ENCODE assay signal across 9 cellular contexts in the genomic region with DNA sequence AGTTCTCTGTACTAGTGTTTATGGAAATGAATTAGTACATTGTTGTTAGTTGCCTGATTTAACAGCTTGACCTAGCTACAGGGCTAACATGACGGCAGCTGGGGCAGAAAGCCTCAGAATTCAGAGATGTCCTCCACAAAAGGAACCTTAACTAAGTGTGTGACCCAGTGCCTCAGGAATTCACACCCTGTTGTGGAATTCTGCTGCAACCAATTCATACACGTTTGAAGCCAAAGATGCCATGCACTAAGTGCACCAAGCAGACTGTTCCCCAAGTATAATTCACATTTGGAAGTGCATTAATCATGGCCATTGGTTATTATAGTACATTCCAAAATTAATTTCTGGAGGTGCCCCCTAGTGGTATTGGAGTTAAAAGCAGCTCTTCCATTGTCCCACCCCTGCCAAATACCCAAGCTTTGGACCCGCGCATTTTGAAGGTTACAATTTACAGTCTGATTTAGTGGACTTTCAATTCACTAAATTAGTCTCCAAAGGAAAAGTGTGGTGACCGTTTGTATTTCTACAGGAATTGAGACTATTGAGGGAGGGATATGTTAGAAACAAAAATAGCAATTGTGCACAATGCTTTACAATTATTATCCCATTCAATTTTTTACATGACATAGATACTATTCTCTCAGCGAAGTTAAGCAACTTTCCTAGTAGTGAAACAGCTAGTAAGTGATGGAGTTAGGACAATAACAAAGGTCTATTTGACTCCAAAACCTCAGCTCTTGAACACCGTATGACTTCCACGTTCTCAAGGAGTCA.
DNase-seq lines count a peak whose midpoint lies in the region; ATAC-seq and TF ChIP-seq lines count a peak whose summit lies in the region.
"Had no signal": no experiment of that assay in that cellular context is flagged by ENCODE, and none has a peak within 500 bp of the region (broad histone marks: within the 10 kb centered on the region; RNA-seq: fewer than 3 reads in every experiment).

No MANE protein-coding gene starts in this region.

- no peaks in the 10 kb centered on the region for H4K20me1 ChIP-seq in osteoblast (ENCODE audit: insufficient read depth, low read length)
- H4K20me1 ChIP-seq: BLaER1 had no signal

- H3K36me3 ChIP-seq in osteoblast (ENCODE audit: insufficient read depth, low read length): no peaks in the 10 kb centered on the region
- H3K36me3 ChIP-seq: BLaER1 had no signal

- no peaks in the 10 kb centered on the region for H3K79me2 ChIP-seq in osteoblast (ENCODE audit: insufficient read depth, low read length)

- no peaks in the 10 kb centered on the region for H3K4me1 ChIP-seq in osteoblast (ENCODE audit: insufficient read depth, low read length)
- H3K4me1 ChIP-seq: BLaER1 had no signal

- H3K27me3 ChIP-seq in osteoblast (ENCODE audit: insufficient read depth, low read length): no peaks in the 10 kb centered on the region
- H3K27me3 ChIP-seq: BLaER1 had no signal

- H3K9me3 Mint-ChIP-seq in chondrocyte (ENCODE audit: low read depth): peaks cover 27% of the 10 kb centered on the region

- no peak overlapping the region for H3K4me2 ChIP-seq in osteoblast (ENCODE audit: insufficient read depth, low read length)
- H3K4me2 ChIP-seq: BLaER1 had no signal

- no peak overlapping the region for H3K27ac Mint-ChIP-seq in chondrocyte (ENCODE audit: unreplicated experiment)

- H3K4me3 ChIP-seq in osteoblast (ENCODE audit: insufficient read depth, low read length): no peak overlapping the region
- H3K4me3 ChIP-seq: BLaER1 had no signal

- no peak for ATAC-seq in HG02885 (IDR thresholded peaks at IDR 0.05; ENCODE audit: poor library complexity, unreplicated experiment)
- ATAC-seq in stimulated activated naive CD8-positive, alpha-beta T cell treated with anti-CD3 and anti-CD28 coated beads, Interleukin-15, Interleukin-2, amounts not matched to agents 100 U/mL and 50 U/mL, for 24 hours: no peak

- H2AFZ ChIP-seq in osteoblast (ENCODE audit: low read length): no peak overlapping the region

- DNase-seq in NCI-H1694 treated with DMSO at 0.1 percent for 48 hours (lab: John Stamatoyannopoulos, UW): peak; percentile 22
- no peak for DNase-seq in NCI-H1694 (lab: John Stamatoyannopoulos, UW)
- no peak for DNase-seq in chondrocyte (ENCODE audit: low spot score)
- DNase-seq in osteoblast (ENCODE audit: insufficient read length, low spot score, missing footprints): no peak
- no peak for DNase-seq in Ammon's horn (ENCODE audit: low spot score)
- no peak for DNase-seq in stimulated activated naive CD8-positive, alpha-beta T cell treated with anti-CD3 and anti-CD28 coated beads, Interleukin-15, Interleukin-2, amounts not matched to agents 100 U/mL and 50 U/mL, for 24 hours

- peaks cover 11% of the 10 kb centered on the region for H3K27me3 Mint-ChIP-seq in chondrocyte (ENCODE audit: low read depth)

- H3K4me1 Mint-ChIP-seq in chondrocyte (ENCODE audit: low read depth): no peaks in the 10 kb centered on the region

- H3K27ac ChIP-seq in osteoblast (ENCODE audit: low read depth, low read length): no peak overlapping the region
- H3K27ac ChIP-seq: BLaER1 had no signal

- no peak overlapping the region for H3K4me3 Mint-ChIP-seq in chondrocyte (ENCODE audit: unreplicated experiment)

- TF ChIP-seq CTCF in LNCAP (IDR thresholded peaks at IDR 0.05) (peak; percentile 81), chondrocyte (IDR thresholded peaks at IDR 0.05) (peak; percentile 73), osteoblast (IDR thresholded peaks at IDR 0.05; ENCODE audit: extremely low read depth, low read depth, low read length) (peak; percentile 78)

- H3K9me3 ChIP-seq in osteoblast (ENCODE audit: low read depth, low read length): no peaks in the 10 kb centered on the region

- H3K36me3 Mint-ChIP-seq in chondrocyte (ENCODE audit: low read depth): peaks cover 3% of the 10 kb centered on the region
